1 cellular context compared by ENCODE assay signal in genomic region chr6:39343461-39343870, GRCh38.
TF ChIP-seq lines count a peak whose summit lies in the region.

No MANE protein-coding gene starts in this region.

TF ChIP-seq in SK-N-SH, 30 proteins besides CTCF, POLR2A, EP300 and RAD21:
- no peak for TF ChIP-seq JUND (IDR thresholded peaks at IDR 0.05)
- TF ChIP-seq YY1 (IDR thresholded peaks at IDR 0.05; ENCODE audit: low read depth) = no peak
- no peak for TF ChIP-seq RCOR1 (IDR thresholded peaks at IDR 0.05; ENCODE audit: low read length)
- no peak for TF ChIP-seq ELF1 (IDR thresholded peaks at IDR 0.05)
- TF ChIP-seq MAX (IDR thresholded peaks at IDR 0.05; ENCODE audit: low read depth) = no peak
- no peak for TF ChIP-seq FOSL2 (IDR thresholded peaks at IDR 0.05; ENCODE audit: borderline replicate concordance, low read depth)
- TF ChIP-seq TCF12 (IDR thresholded peaks at IDR 0.05) = no peak
- TF ChIP-seq REST (IDR thresholded peaks at IDR 0.05; ENCODE audit: low read depth, low read length) = no peak
- no peak for TF ChIP-seq TEAD4 (IDR thresholded peaks at IDR 0.05; ENCODE audit: borderline replicate concordance, insufficient read depth)
- TF ChIP-seq RXRA (IDR thresholded peaks at IDR 0.05; ENCODE audit: borderline replicate concordance, low read depth) = no peak
- TF ChIP-seq NFIC (IDR thresholded peaks at IDR 0.05; ENCODE audit: borderline replicate concordance) = no peak
